ENCODE assay signal across 10 cellular contexts in genomic region chr9:133122605-133122934, GRCh38. TPM values are rescaled to one million over a fixed set of nuclear protein-coding genes. Genes with fewer than 3 reads are reported as not detected.
DNase-seq lines count a peak whose midpoint lies in the region; ATAC-seq and TF ChIP-seq lines count a peak whose summit lies in the region.
"Had no signal": no experiment of that assay in that cellular context is flagged by ENCODE, and none has a peak within 500 bp of the region (broad histone marks: within the 10 kb centered on the region; RNA-seq: fewer than 3 reads in every experiment).

No MANE protein-coding gene starts in this region.

- no peaks in the 10 kb centered on the region for H3K9me3 ChIP-seq in BLaER1 treated with 17β-estradiol and CSF1 and Interleukin-3, amounts not matched to agents 10 nM and 100 nM (replicated peaks in 1 of 11)
- H3K9me3 ChIP-seq in T-helper 17 cell (ENCODE audit: control insufficient read depth, low read length, poor library complexity, severe bottlenecking), result no peaks in the 10 kb centered on the region
- H3K9me3 ChIP-seq in esophagus (ENCODE audit: control insufficient read depth in 2 of 2, insufficient read depth in 1 of 2, low read depth in 1 of 2, low read length in 1 of 2), result no peaks in the 10 kb centered on the region
- no peaks in the 10 kb centered on the region for H3K9me3 ChIP-seq in ovary

- no peaks in the 10 kb centered on the region for H3K27me3 Mint-ChIP-seq in T-helper 17 cell

- H3K27ac ChIP-seq in BLaER1 treated with 17β-estradiol and CSF1 and Interleukin-3, amounts not matched to agents 10 nM and 100 nM, result peak overlapping the region; percentile 76 to 89 (median 84); a peak in 21 of 22 replicates
- H3K27ac ChIP-seq in esophagus (ENCODE audit: low read depth in 2 of 2, low read length in 1 of 2), result peak overlapping the region; percentile 32 to 75
- peak overlapping the region; percentile 50 to 75 for H3K27ac ChIP-seq in ovary

- H3K4me3 ChIP-seq in BLaER1 treated with 17β-estradiol and CSF1 and Interleukin-3, amounts not matched to agents 10 nM and 100 nM, result no peak overlapping the region
- H3K4me3 ChIP-seq in esophagus (ENCODE audit: low read depth in 1 of 2, low read length in 2 of 2), result no peak overlapping the region
- H3K4me3 ChIP-seq in ovary, result no peak overlapping the region

- H3K27ac Mint-ChIP-seq in T-helper 17 cell, result peak overlapping the region; percentile 100

- no peak for TF ChIP-seq POLR2A in ovary (IDR thresholded peaks at IDR 0.05)

- peaks cover 84 to 98% (median 96%) of the 10 kb centered on the region in 10 experiments for H3K4me1 ChIP-seq in BLaER1 treated with 17β-estradiol and CSF1 and Interleukin-3, amounts not matched to agents 10 nM and 100 nM
- peaks cover 10 to 44% of the 10 kb centered on the region in 2 donors for H3K4me1 ChIP-seq in esophagus (ENCODE audit: control insufficient read depth in 2 of 2, insufficient read depth in 2 of 2, low read length in 1 of 2)
- H3K4me1 ChIP-seq in ovary (ENCODE audit: insufficient read depth), result peaks cover 40% of the 10 kb centered on the region

- 71 to 74% methylated on average over 4 of the region's 4 CpGs for WGBS in esophagus, 2 donors
- 70 to 80% (median 75%) methylated on average over 4 of the region's 4 CpGs for WGBS in ovary, 3 donors

- peaks cover 8% of the 10 kb centered on the region for H3K36me3 Mint-ChIP-seq in T-helper 17 cell (ENCODE audit: low read depth)

- ATAC-seq in T-helper 17 cell (no peak), HG03457 (IDR thresholded peaks at IDR 0.05; ENCODE audit: unreplicated experiment) (no peak)
- ATAC-seq: HCT116 had no signal

- TF ChIP-seq CTCF in ovary (IDR thresholded peaks at IDR 0.05), result no peak

- peaks cover 24 to 97% (median 84%) of the 10 kb centered on the region in 11 experiments; a peak in 21 of 22 replicates for H4K20me1 ChIP-seq in BLaER1 treated with 17β-estradiol and CSF1 and Interleukin-3, amounts not matched to agents 10 nM and 100 nM

- H3K27me3 ChIP-seq in BLaER1 treated with 17β-estradiol and CSF1 and Interleukin-3, amounts not matched to agents 10 nM and 100 nM, result no peaks in the 10 kb centered on the region
- no peaks in the 10 kb centered on the region for H3K27me3 ChIP-seq in esophagus (ENCODE audit: control insufficient read depth in 1 of 2, insufficient read depth in 2 of 2, low read length in 2 of 2)
- H3K27me3 ChIP-seq in ovary, result no peaks in the 10 kb centered on the region

- peak overlapping the region; percentile 61 to 91 (median 85); a peak in 19 of 22 replicates for H3K9ac ChIP-seq in BLaER1 treated with 17β-estradiol and CSF1 and Interleukin-3, amounts not matched to agents 10 nM and 100 nM

- H3K36me3 ChIP-seq in BLaER1 treated with 17β-estradiol and CSF1 and Interleukin-3, amounts not matched to agents 10 nM and 100 nM, result peaks cover 0 to 7% (median 0%) of the 10 kb centered on the region in 11 experiments; a peak in 4 of 22 replicates
- H3K36me3 ChIP-seq in esophagus (ENCODE audit: control insufficient read depth in 2 of 2, insufficient read depth in 2 of 2, low read length in 1 of 2) (no peaks in the 10 kb centered on the region), ovary (no peaks in the 10 kb centered on the region)

- no peak overlapping the region for H3K4me3 Mint-ChIP-seq in T-helper 17 cell

- no peak for TF ChIP-seq EP300 in ovary (IDR thresholded peaks at IDR 0.05)

- intact Hi-C loops in ovary (cut with DNase I), result no loop called here

- DNase-seq in T-helper 17 cell, result no peak
- DNase-seq in ovary, result no peak
- no peak for DNase-seq in NCI-H1694 (lab: John Stamatoyannopoulos, UW)
- DNase-seq in DMS153 (lab: John Stamatoyannopoulos, UW), result no peak
- no peak for DNase-seq in hepatic stellate cell (ENCODE audit: low spot score)
- DNase-seq: NCI-H748 treated with DMSO at 0.1 percent for 48 hours had no signal

- H3K4me2 ChIP-seq in BLaER1 treated with 17β-estradiol and CSF1 and Interleukin-3, amounts not matched to agents 10 nM and 100 nM, result peak overlapping the region; percentile 83 to 100 (median 95)

- H3K4me1 Mint-ChIP-seq in T-helper 17 cell, result peaks cover 55% of the 10 kb centered on the region

RNA-seq across cellular contexts. Expression of gene RALGDS, which starts 1.5 kb away (rescaled TPM):
- 100 to 1,000 TPM; 150 to 236 TPM for total RNA-seq in T-helper 17 cell
- 10 to 100 TPM; 47.8 to 67.9 TPM for polyA plus RNA-seq in esophagus
- 100 to 1,000 TPM in 1 of 7 donors, 10 to 100 TPM in 6; 26.6 to 139 (median 48.8) TPM for total RNA-seq in ovary
- 10 to 100 TPM; 26.2 to 55.4 TPM for polyA plus RNA-seq in ovary

RNA-seq across cellular contexts. Expression of gene GBGT1, which starts 41.1 kb away (rescaled TPM):
- total RNA-seq in T-helper 17 cell (1 to 10 TPM; 2.2 to 2.3 TPM), ovary (10 to 100 TPM; 11.0 to 43.3 (median 25.9) TPM)
- polyA plus RNA-seq in esophagus (1 to 10 TPM; 2.1 to 3.7 TPM), ovary (10 to 100 TPM in 1 of 2 donors, 1 to 10 TPM in 1; 3.9 to 12.9 TPM)
